ENCODE assay signal across 9 cellular contexts in the genomic region with DNA sequence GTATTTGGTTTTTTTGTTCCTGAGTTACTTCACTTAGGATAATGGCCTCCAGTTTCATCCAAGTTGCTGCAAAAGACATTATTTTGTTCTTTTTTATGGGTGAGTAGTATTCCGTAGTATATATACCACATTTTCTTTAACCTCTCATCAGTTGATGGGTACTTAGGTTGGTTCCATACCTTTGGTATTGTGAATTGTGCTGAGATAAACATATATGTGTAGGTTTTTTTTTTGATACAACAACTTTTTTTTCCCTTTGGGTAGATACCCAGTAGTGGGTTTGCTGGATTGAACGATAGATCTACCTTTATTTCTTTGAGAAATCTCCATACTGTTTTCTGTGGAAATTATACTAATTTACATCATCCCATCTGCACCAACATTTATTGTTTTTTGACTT. TPM values are rescaled to one million over a fixed set of nuclear protein-coding genes. Genes with fewer than 3 reads are reported as not detected.
"Had no signal": no experiment of that assay in that cellular context is flagged by ENCODE, and none has a peak within 500 bp of the region (broad histone marks: within the 10 kb centered on the region; RNA-seq: fewer than 3 reads in every experiment).

No MANE protein-coding gene starts in this region.

- FAIRE-seq: G401.6, GM12878, GM12891, GM12892, GM18507, GM19239 had no signal

- H3K4me3 ChIP-seq: GM12878 had no signal

- ATAC-seq: GM12878 had no signal

- DNase-seq: GDM1, GF-D8 had no signal

RNA-seq across cellular contexts. Expression of a gene that starts 6.8 kb away (rescaled TPM):
- total RNA-seq: G401 had no signal
